Comparison of ENCODE assay signal across 18 cellular contexts in the genomic region with DNA sequence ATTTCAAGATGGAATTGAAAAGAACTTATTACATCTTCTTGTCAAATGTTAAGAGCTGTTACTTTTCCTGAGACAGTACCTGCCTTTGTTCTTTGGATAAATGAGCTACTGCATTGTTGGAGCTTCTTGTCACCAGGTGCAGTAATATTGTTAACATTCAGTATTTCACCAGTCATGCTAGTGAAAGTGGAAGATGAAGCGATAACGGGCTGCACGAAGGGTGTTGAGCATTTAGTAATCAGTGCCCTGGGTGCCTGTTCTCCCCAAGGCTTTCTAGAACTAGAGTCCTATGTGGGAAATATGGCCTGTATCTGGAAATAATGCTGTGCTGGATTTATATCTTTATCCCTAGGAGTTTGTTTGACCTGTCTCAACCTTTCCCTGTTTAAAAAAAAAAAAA.
A peak's percentile ranks its signal among the peaks of the same experiment; 100 is the strongest.
DNase-seq lines count a peak whose midpoint lies in the region; ATAC-seq and TF ChIP-seq lines count a peak whose summit lies in the region.
"Had no signal": no experiment of that assay in that cellular context is flagged by ENCODE, and none has a peak within 500 bp of the region (broad histone marks: within the 10 kb centered on the region; RNA-seq: fewer than 3 reads in every experiment).

No MANE protein-coding gene starts in this region.

- H3K4me1 Mint-ChIP-seq in IgD-negative memory B cell = peaks cover 44 to 67% (median 58%) of the 10 kb centered on the region in 3 donors
- H3K4me1 Mint-ChIP-seq in activated naive CD8-positive, alpha-beta T cell treated with anti-CD3 and anti-CD28 coated beads, Interleukin-2, amount 50 U/mL, for 24 hours = peaks cover 90% of the 10 kb centered on the region
- peaks cover 95% of the 10 kb centered on the region for H3K4me1 Mint-ChIP-seq in stimulated activated memory B cell treated with anti-CD40 and anti-IgM and Interleukin-4, amounts not matched to agents 10 μg/mL and 1 μg/mL and 100 μg/mL, for 72 hours

- intact Hi-C loops in left ventricle myocardium inferior (cut with micrococcal nuclease) (no loop called here), left cardiac atrium (cut with DNase I) (no loop called here)

- peaks cover 6% of the 10 kb centered on the region for H3K36me3 Mint-ChIP-seq in IgD-negative memory B cell
- peaks cover 15% of the 10 kb centered on the region for H3K36me3 Mint-ChIP-seq in activated naive CD8-positive, alpha-beta T cell treated with anti-CD3 and anti-CD28 coated beads, Interleukin-2, amount 50 U/mL, for 24 hours (ENCODE audit: low read depth)
- peaks cover 18% of the 10 kb centered on the region for H3K36me3 Mint-ChIP-seq in stimulated activated memory B cell treated with anti-CD40 and anti-IgM and Interleukin-4, amounts not matched to agents 10 μg/mL and 1 μg/mL and 100 μg/mL, for 72 hours

- H3K9me3 Mint-ChIP-seq in IgD-negative memory B cell = no peaks in the 10 kb centered on the region
- H3K9me3 Mint-ChIP-seq in activated naive CD8-positive, alpha-beta T cell treated with anti-CD3 and anti-CD28 coated beads, Interleukin-2, amount 50 U/mL, for 24 hours = no peaks in the 10 kb centered on the region
- no peaks in the 10 kb centered on the region for H3K9me3 Mint-ChIP-seq in stimulated activated memory B cell treated with anti-CD40 and anti-IgM and Interleukin-4, amounts not matched to agents 10 μg/mL and 1 μg/mL and 100 μg/mL, for 72 hours
- H3K9me3 Mint-ChIP-seq: stimulated activated naive B cell treated with anti-CD40 and anti-IgM and Interleukin-4, amounts not matched to agents 10 μg/mL and 1 μg/mL and 100 μg/mL, for 72 hours had no signal

- no peak for TF ChIP-seq CTCF in left ventricle myocardium inferior (IDR thresholded peaks at IDR 0.05; ENCODE audit: borderline replicate concordance)

- no peaks in the 10 kb centered on the region for H3K27me3 Mint-ChIP-seq in IgD-negative memory B cell
- no peaks in the 10 kb centered on the region for H3K27me3 Mint-ChIP-seq in activated naive CD8-positive, alpha-beta T cell treated with anti-CD3 and anti-CD28 coated beads, Interleukin-2, amount 50 U/mL, for 24 hours
- no peaks in the 10 kb centered on the region for H3K27me3 Mint-ChIP-seq in stimulated activated memory B cell treated with anti-CD40 and anti-IgM and Interleukin-4, amounts not matched to agents 10 μg/mL and 1 μg/mL and 100 μg/mL, for 72 hours
- H3K27me3 Mint-ChIP-seq: stimulated activated naive B cell treated with anti-CD40 and anti-IgM and Interleukin-4, amounts not matched to agents 10 μg/mL and 1 μg/mL and 100 μg/mL, for 72 hours had no signal

- H3K27ac Mint-ChIP-seq in IgD-negative memory B cell = peak overlapping the region; percentile 15 to 95 (median 43)
- peak overlapping the region; percentile 17 for H3K27ac Mint-ChIP-seq in activated naive CD8-positive, alpha-beta T cell treated with anti-CD3 and anti-CD28 coated beads, Interleukin-2, amount 50 U/mL, for 24 hours
- H3K27ac Mint-ChIP-seq in stimulated activated memory B cell treated with anti-CD40 and anti-IgM and Interleukin-4, amounts not matched to agents 10 μg/mL and 1 μg/mL and 100 μg/mL, for 72 hours = peak overlapping the region; percentile 76

- H3K36me3 ChIP-seq in left ventricle myocardium inferior = no peaks in the 10 kb centered on the region
- H3K36me3 ChIP-seq: thyroid gland had no signal

- H3K4me3 ChIP-seq in left ventricle myocardium inferior = no peak overlapping the region
- H3K4me3 ChIP-seq: thyroid gland had no signal

- H3K4me3 Mint-ChIP-seq in IgD-negative memory B cell = peak overlapping the region in 3 of 4 donors; percentile 19 to 81 (median 44)
- H3K4me3 Mint-ChIP-seq in activated naive CD8-positive, alpha-beta T cell treated with anti-CD3 and anti-CD28 coated beads, Interleukin-2, amount 50 U/mL, for 24 hours = no peak overlapping the region
- H3K4me3 Mint-ChIP-seq in stimulated activated memory B cell treated with anti-CD40 and anti-IgM and Interleukin-4, amounts not matched to agents 10 μg/mL and 1 μg/mL and 100 μg/mL, for 72 hours = no peak overlapping the region

- DNase-seq in left ventricle myocardium inferior = no peak
- no peak for DNase-seq in left cardiac atrium
- DNase-seq in activated naive CD8-positive, alpha-beta T cell treated with anti-CD3 and anti-CD28 coated beads, Interleukin-2, amount 50 U/mL, for 24 hours = no peak
- no peak for DNase-seq in NCI-H524 treated with DMSO at 0.1 percent for 48 hours (lab: John Stamatoyannopoulos, UW)
- DNase-seq: activated gamma-delta T cell; left colon; NCI-H1417; NCI-H526 treated with DMSO at 0.1 percent for 48 hours; occipital lobe; SHP77 treated with DMSO at 0.1 percent for 48 hours; stimulated activated naive B cell treated with anti-CD40 and anti-IgM and Interleukin-4, amounts not matched to agents 10 μg/mL and 1 μg/mL and 100 μg/mL, for 72 hours; thyroid gland had no signal

- H3K27me3 ChIP-seq in left ventricle myocardium inferior (ENCODE audit: low read depth) = no peaks in the 10 kb centered on the region
- H3K27me3 ChIP-seq: thyroid gland had no signal

- peaks cover 92% of the 10 kb centered on the region for H3K4me1 ChIP-seq in left ventricle myocardium inferior

- H3K27ac ChIP-seq in left ventricle myocardium inferior (replicated peaks) = peak overlapping the region; percentile 70
- H3K27ac ChIP-seq: thyroid gland, VCaP had no signal

- no peak for ATAC-seq in left cardiac atrium
- no peak for ATAC-seq in activated naive CD8-positive, alpha-beta T cell treated with anti-CD3 and anti-CD28 coated beads, Interleukin-2, amount 50 U/mL, for 24 hours
- no peak for ATAC-seq in stimulated activated memory B cell treated with anti-CD40 and anti-IgM and Interleukin-4, amounts not matched to agents 10 μg/mL and 1 μg/mL and 100 μg/mL, for 72 hours
- no peak for ATAC-seq in HG03139 (IDR thresholded peaks at IDR 0.05; ENCODE audit: unreplicated experiment)
- ATAC-seq in HG02852 (IDR thresholded peaks at IDR 0.05; ENCODE audit: unreplicated experiment) = no peak
- ATAC-seq: esophagus mucosa, left colon had no signal

- no peaks in the 10 kb centered on the region for H3K9me3 ChIP-seq in left ventricle myocardium inferior (replicated peaks)
- H3K9me3 ChIP-seq: thyroid gland had no signal

Comparison
In these comparisons a context has a peak if more than half of its experiments do, and no peak if none do; other contexts are left out.
1. H3K27ac Mint-ChIP-seq: peak in every context shown above with its lines; median percentile 76 in stimulated activated memory B cell treated with anti-CD40 and anti-IgM and Interleukin-4, amounts not matched to agents 10 μg/mL and 1 μg/mL and 100 μg/mL, for 72 hours; 43 in IgD-negative memory B cell; 17 in activated naive CD8-positive, alpha-beta T cell treated with anti-CD3 and anti-CD28 coated beads, Interleukin-2, amount 50 U/mL, for 24 hours.
2. H3K4me3 Mint-ChIP-seq: peak in IgD-negative memory B cell (3 of 4); none in activated naive CD8-positive, alpha-beta T cell treated with anti-CD3 and anti-CD28 coated beads, Interleukin-2, amount 50 U/mL, for 24 hours (single experiment) and stimulated activated memory B cell treated with anti-CD40 and anti-IgM and Interleukin-4, amounts not matched to agents 10 μg/mL and 1 μg/mL and 100 μg/mL, for 72 hours (single experiment).